32 cellular contexts compared by ENCODE assay signal in the genomic region with DNA sequence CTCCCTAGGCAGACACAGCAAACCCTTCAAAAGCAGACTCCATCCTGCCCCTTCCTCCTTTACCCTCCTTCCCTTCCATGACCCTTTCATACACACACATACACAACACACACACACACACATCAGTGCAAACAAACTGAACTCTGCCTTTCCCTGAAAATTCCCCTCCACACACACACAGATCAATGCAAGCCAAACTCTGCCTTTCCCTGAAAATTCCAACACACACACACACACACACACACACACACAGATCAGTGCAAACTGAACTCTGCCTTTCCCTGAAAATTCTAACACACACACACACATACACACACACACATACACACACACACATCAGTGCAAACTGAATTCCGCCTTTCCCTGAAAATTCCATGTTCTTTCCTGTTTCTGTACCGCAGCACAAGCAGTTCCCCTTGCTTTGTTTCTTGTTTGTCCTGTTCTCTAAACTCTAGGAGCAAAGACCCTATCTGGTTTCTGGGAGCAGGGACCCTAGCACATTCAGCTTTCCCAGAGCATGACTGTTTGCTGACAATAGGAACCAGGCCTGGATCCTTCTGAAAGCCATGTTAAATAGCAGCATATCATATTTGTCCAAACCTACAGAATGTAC.
DNase-seq lines count a peak whose midpoint lies in the region; ATAC-seq and TF ChIP-seq lines count a peak whose summit lies in the region.
"Had no signal": no experiment of that assay in that cellular context is flagged by ENCODE, and none has a peak within 500 bp of the region (broad histone marks: within the 10 kb centered on the region; RNA-seq: fewer than 3 reads in every experiment).

No MANE protein-coding gene starts in this region.

- H2BK15ac ChIP-seq in mesendoderm (replicated peaks; ENCODE audit: low read depth), result no peak overlapping the region

- intact Hi-C loops in activated CD4-positive, alpha-beta T cell treated with anti-CD3 and anti-CD28 coated beads, Interleukin-2, amount 10 ng/mL, durations not matched to agents 24 days and 14 days (cut with micrococcal nuclease), result loop anchor here (5.0 kb wide), 1 partner anchor 47 kb away; no protein-coding TSS in a partner anchor

- H3K18ac ChIP-seq in mesendoderm (ENCODE audit: low read length), result no peak overlapping the region

- H3K4me3 ChIP-seq in endodermal cell (ENCODE audit: low read length), result no peak overlapping the region
- H3K4me3 ChIP-seq in mesendoderm (ENCODE audit: low read length), result no peak overlapping the region
- H3K4me3 ChIP-seq: upper lobe of left lung had no signal

- no peaks in the 10 kb centered on the region for H3K27me3 Mint-ChIP-seq in activated CD4-positive, alpha-beta T cell treated with anti-CD3 and anti-CD28 coated beads, Interleukin-2, amount 10 ng/mL, durations not matched to agents 24 days and 14 days
- H3K27me3 Mint-ChIP-seq in endodermal cell (ENCODE audit: insufficient read depth) (no peaks in the 10 kb centered on the region), type B pancreatic cell (no peaks in the 10 kb centered on the region)
- H3K27me3 Mint-ChIP-seq: activated CD4-positive, alpha-beta memory T cell treated with anti-CD3 and anti-CD28 coated beads, Interleukin-2, amount 10 ng/mL, durations not matched to agents 7 days and 5 days; stimulated activated memory B cell treated with anti-CD40 and anti-IgM and Interleukin-4, amounts not matched to agents 10 μg/mL and 1 μg/mL and 100 μg/mL, for 72 hours had no signal

- H3K27me3 ChIP-seq in endodermal cell (ENCODE audit: control insufficient read depth, insufficient read depth, low read length, poor library complexity, severe bottlenecking), result no peaks in the 10 kb centered on the region
- no peaks in the 10 kb centered on the region for H3K27me3 ChIP-seq in mesendoderm (ENCODE audit: insufficient read depth, low read length, poor library complexity)
- H3K27me3 ChIP-seq: upper lobe of left lung had no signal

- no peaks in the 10 kb centered on the region for H3K9me3 ChIP-seq in endodermal cell (ENCODE audit: control insufficient read depth, low read length)
- H3K9me3 ChIP-seq: SK-N-SH, upper lobe of left lung had no signal

- WGBS in endodermal cell (ENCODE audit: insufficient coverage in 1 of 2, insufficient read length in 1 of 2), 2 experiments, result 84 to 94% methylated on average over 2 of the region's 2 CpGs
- no CpG with 5 or more reads among the region's 2 CpGs for WGBS in mesendoderm (ENCODE audit: extremely low coverage, insufficient coverage, low lambda C conversion rate)

- H3K27ac Mint-ChIP-seq in activated CD4-positive, alpha-beta T cell treated with anti-CD3 and anti-CD28 coated beads, Interleukin-2, amount 10 ng/mL, durations not matched to agents 24 days and 14 days, result peak overlapping the region; percentile 0
- peak overlapping the region; percentile 4 for H3K27ac Mint-ChIP-seq in endodermal cell
- H3K27ac Mint-ChIP-seq in type B pancreatic cell, result peak overlapping the region; percentile 42
- H3K27ac Mint-ChIP-seq in stimulated activated effector memory CD8-positive, alpha-beta T cell treated with anti-CD3 and anti-CD28 coated beads, Interleukin-12 subunit alpha, Interleukin-12 subunit beta, amount 100 ng/mL, for 72 hours, result no peak overlapping the region
- H3K27ac Mint-ChIP-seq: activated CD4-positive, alpha-beta memory T cell treated with anti-CD3 and anti-CD28 coated beads, Interleukin-2, amount 10 ng/mL, durations not matched to agents 7 days and 5 days; activated naive CD4-positive, alpha-beta T cell treated with anti-CD3 and anti-CD28 coated beads for 36 hours; naive B cell; stimulated activated memory B cell treated with anti-CD40 and anti-IgM and Interleukin-4, amounts not matched to agents 10 μg/mL and 1 μg/mL and 100 μg/mL, for 72 hours had no signal

- no peak overlapping the region for H2BK120ac ChIP-seq in mesendoderm (ENCODE audit: low read depth, low read length)

- no peak overlapping the region for H2AK5ac ChIP-seq in mesendoderm (ENCODE audit: low read length)

- H3K36me3 ChIP-seq in endodermal cell (ENCODE audit: control insufficient read depth, insufficient read depth, low read length) (peaks cover 16% of the 10 kb centered on the region), mesendoderm (ENCODE audit: control insufficient read depth, insufficient read depth, low read length) (peaks cover 2% of the 10 kb centered on the region)

- H3K79me2 ChIP-seq in mesendoderm (ENCODE audit: control insufficient read depth, insufficient read depth, low read length), result peaks cover 56% of the 10 kb centered on the region

- H3K4ac ChIP-seq in mesendoderm (ENCODE audit: low read depth, low read length), result no peak overlapping the region

- H3K79me1 ChIP-seq in mesendoderm (ENCODE audit: low read length), result peaks cover 22% of the 10 kb centered on the region

- H3K9ac ChIP-seq in endodermal cell (ENCODE audit: extremely low read depth, low read length, poor library complexity, severe bottlenecking), result no peak overlapping the region
- H3K9ac ChIP-seq in mesendoderm (ENCODE audit: low read length), result peak overlapping the region; percentile 17
- H3K9ac ChIP-seq: SK-N-SH had no signal

- H3K4me1 Mint-ChIP-seq in activated CD4-positive, alpha-beta T cell treated with anti-CD3 and anti-CD28 coated beads, Interleukin-2, amount 10 ng/mL, durations not matched to agents 24 days and 14 days, result peaks cover 15% of the 10 kb centered on the region
- H3K4me1 Mint-ChIP-seq in endodermal cell (peaks cover 38% of the 10 kb centered on the region), type B pancreatic cell (ENCODE audit: unreplicated experiment) (peaks cover 20% of the 10 kb centered on the region)
- H3K4me1 Mint-ChIP-seq in stimulated activated effector memory CD8-positive, alpha-beta T cell treated with anti-CD3 and anti-CD28 coated beads, Interleukin-12 subunit alpha, Interleukin-12 subunit beta, amount 100 ng/mL, for 72 hours, result peaks cover 1% of the 10 kb centered on the region
- H3K4me1 Mint-ChIP-seq: activated CD4-positive, alpha-beta memory T cell treated with anti-CD3 and anti-CD28 coated beads, Interleukin-2, amount 10 ng/mL, durations not matched to agents 7 days and 5 days; naive B cell; stimulated activated memory B cell treated with anti-CD40 and anti-IgM and Interleukin-4, amounts not matched to agents 10 μg/mL and 1 μg/mL and 100 μg/mL, for 72 hours had no signal

- H3K23ac ChIP-seq in mesendoderm (ENCODE audit: low read length), result no peak overlapping the region

- H3K4me1 ChIP-seq in endodermal cell (ENCODE audit: control insufficient read depth, insufficient read depth, low read length) (peaks cover 17% of the 10 kb centered on the region), mesendoderm (ENCODE audit: control insufficient read depth, low read depth, low read length) (peaks cover 12% of the 10 kb centered on the region)
- H3K4me1 ChIP-seq: upper lobe of left lung had no signal

- no peak overlapping the region for H3K27ac ChIP-seq in endodermal cell (ENCODE audit: low read depth, low read length)
- H3K27ac ChIP-seq in mesendoderm (ENCODE audit: low read depth, low read length), result no peak overlapping the region
- H3K27ac ChIP-seq: 22Rv1, C4-2B, upper lobe of left lung had no signal

- H2BK5ac ChIP-seq in mesendoderm (ENCODE audit: low read length), result no peak overlapping the region

- H4K5ac ChIP-seq in mesendoderm (ENCODE audit: low read length), result no peak overlapping the region

- H3K9me3 Mint-ChIP-seq in activated CD4-positive, alpha-beta T cell treated with anti-CD3 and anti-CD28 coated beads, Interleukin-2, amount 10 ng/mL, durations not matched to agents 24 days and 14 days, result peaks cover 2% of the 10 kb centered on the region
- H3K9me3 Mint-ChIP-seq in endodermal cell (no peaks in the 10 kb centered on the region), type B pancreatic cell (no peaks in the 10 kb centered on the region)
- H3K9me3 Mint-ChIP-seq in stimulated activated effector memory CD8-positive, alpha-beta T cell treated with anti-CD3 and anti-CD28 coated beads, Interleukin-12 subunit alpha, Interleukin-12 subunit beta, amount 100 ng/mL, for 72 hours, result no peaks in the 10 kb centered on the region
- H3K9me3 Mint-ChIP-seq: activated CD4-positive, alpha-beta memory T cell treated with anti-CD3 and anti-CD28 coated beads, Interleukin-2, amount 10 ng/mL, durations not matched to agents 7 days and 5 days; activated naive CD4-positive, alpha-beta T cell treated with anti-CD3 and anti-CD28 coated beads for 36 hours; stimulated activated memory B cell treated with anti-CD40 and anti-IgM and Interleukin-4, amounts not matched to agents 10 μg/mL and 1 μg/mL and 100 μg/mL, for 72 hours had no signal

- no peaks in the 10 kb centered on the region for H3K36me3 Mint-ChIP-seq in activated CD4-positive, alpha-beta T cell treated with anti-CD3 and anti-CD28 coated beads, Interleukin-2, amount 10 ng/mL, durations not matched to agents 24 days and 14 days (ENCODE audit: low read depth)
- peaks cover 14% of the 10 kb centered on the region for H3K36me3 Mint-ChIP-seq in endodermal cell (ENCODE audit: low read depth)
- H3K36me3 Mint-ChIP-seq in type B pancreatic cell, result peaks cover 10% of the 10 kb centered on the region
- no peaks in the 10 kb centered on the region for H3K36me3 Mint-ChIP-seq in stimulated activated effector memory CD8-positive, alpha-beta T cell treated with anti-CD3 and anti-CD28 coated beads, Interleukin-12 subunit alpha, Interleukin-12 subunit beta, amount 100 ng/mL, for 72 hours
- H3K36me3 Mint-ChIP-seq: naive B cell; stimulated activated memory B cell treated with anti-CD40 and anti-IgM and Interleukin-4, amounts not matched to agents 10 μg/mL and 1 μg/mL and 100 μg/mL, for 72 hours had no signal

- TF ChIP-seq CTCF in endodermal cell (conservative IDR thresholded peaks at IDR 0.05) (no peak), type B pancreatic cell (conservative IDR thresholded peaks at IDR 0.05) (no peak)

- peak overlapping the region; percentile 61 for H3K56ac ChIP-seq in mesendoderm (ENCODE audit: low read length)

- DNase-seq in activated CD4-positive, alpha-beta T cell treated with anti-CD3 and anti-CD28 coated beads, Interleukin-2, amount 10 ng/mL, durations not matched to agents 24 days and 14 days, result no peak
- DNase-seq in activated CD4-positive, alpha-beta T cell treated with anti-CD3 and anti-CD28 coated beads, Interleukin-2, amount 50 U/mL, for 48 hours, result no peak
- DNase-seq in endodermal cell (no peak), mesendoderm (no peak), type B pancreatic cell (ENCODE audit: extremely low spot score, unreplicated experiment) (no peak), OCI-M1 (lab: John Stamatoyannopoulos, UW) (no peak)
- no peak for DNase-seq in activated CD4-positive, CD25-positive, alpha-beta regulatory T cell treated with anti-CD3 and anti-CD28 coated beads, Interleukin-2, amount 50 U/mL, for 72 hours
- DNase-seq in stimulated activated effector memory CD8-positive, alpha-beta T cell treated with anti-CD3 and anti-CD28 coated beads, Interleukin-12 subunit alpha, Interleukin-12 subunit beta, amount 100 ng/mL, for 72 hours (ENCODE audit: low spot score in 2 of 2), result no peak
- DNase-seq: activated CD4-positive, alpha-beta memory T cell treated with anti-CD3 and anti-CD28 coated beads, Interleukin-2, amount 10 ng/mL, durations not matched to agents 7 days and 5 days; activated CD8-positive, alpha-beta memory T cell treated with anti-CD3 and anti-CD28 coated beads, Interleukin-2, amount 50 U/mL, for 4 hours; activated naive CD4-positive, alpha-beta T cell treated with anti-CD3 and anti-CD28 coated beads for 36 hours; DND-41; erythroblast; GF-D8; islet precursor cell; Kasumi-1; left ventricle myocardium superior; midbrain; naive B cell; NCI-H146; NCI-H226; NCI-H526 treated with DMSO at 0.1 percent for 48 hours; NK-92 treated with Interleukin-12 subunit alpha and Interleukin-12 subunit beta, amount 100 ng/mL, for 24 hours; PC-3; SK-N-SH; substantia nigra; upper lobe of left lung had no signal

- H3K4me3 Mint-ChIP-seq in activated CD4-positive, alpha-beta T cell treated with anti-CD3 and anti-CD28 coated beads, Interleukin-2, amount 10 ng/mL, durations not matched to agents 24 days and 14 days, result no peak overlapping the region
- H3K4me3 Mint-ChIP-seq in endodermal cell, result no peak overlapping the region
- H3K4me3 Mint-ChIP-seq in type B pancreatic cell, result no peak overlapping the region
- H3K4me3 Mint-ChIP-seq in stimulated activated effector memory CD8-positive, alpha-beta T cell treated with anti-CD3 and anti-CD28 coated beads, Interleukin-12 subunit alpha, Interleukin-12 subunit beta, amount 100 ng/mL, for 72 hours, result no peak overlapping the region
- H3K4me3 Mint-ChIP-seq: activated CD4-positive, alpha-beta memory T cell treated with anti-CD3 and anti-CD28 coated beads, Interleukin-2, amount 10 ng/mL, durations not matched to agents 7 days and 5 days; activated naive CD4-positive, alpha-beta T cell treated with anti-CD3 and anti-CD28 coated beads for 36 hours; naive B cell; stimulated activated memory B cell treated with anti-CD40 and anti-IgM and Interleukin-4, amounts not matched to agents 10 μg/mL and 1 μg/mL and 100 μg/mL, for 72 hours had no signal

- no peak overlapping the region for H4K8ac ChIP-seq in mesendoderm (ENCODE audit: low read depth, low read length)

- no peak for ATAC-seq in stimulated activated effector memory CD8-positive, alpha-beta T cell treated with anti-CD3 and anti-CD28 coated beads, Interleukin-12 subunit alpha, Interleukin-12 subunit beta, amount 100 ng/mL, for 72 hours
- ATAC-seq: activated CD4-positive, CD25-positive, alpha-beta regulatory T cell treated with anti-CD3 and anti-CD28 coated beads, Interleukin-2, amount 50 U/mL, for 24 hours; left ventricle myocardium superior; PC-3; Right ventricle myocardium inferior; stimulated activated memory B cell treated with anti-CD40 and anti-IgM and Interleukin-4, amounts not matched to agents 10 μg/mL and 1 μg/mL and 100 μg/mL, for 72 hours had no signal

- no peak overlapping the region for H3K4me2 ChIP-seq in mesendoderm (ENCODE audit: low read length)
- H3K4me2 ChIP-seq: SK-N-SH had no signal
